1 cellular context compared by ENCODE assay signal in genomic region chr1:43973981-43974442, GRCh38.
TF ChIP-seq lines count a peak whose summit lies in the region.

No MANE protein-coding gene starts in this region.

TF ChIP-seq in IMR-90, 13 proteins besides CTCF, POLR2A, EP300 and RAD21:
- TF ChIP-seq MAZ (IDR thresholded peaks at IDR 0.05; ENCODE audit: borderline replicate concordance, low read depth, low read length) (no peak), NFE2L2 (IDR thresholded peaks at IDR 0.05; ENCODE audit: low read depth, low read length) (no peak), RFX5 (IDR thresholded peaks at IDR 0.05; ENCODE audit: low read depth, low read length) (no peak), CEBPB (IDR thresholded peaks at IDR 0.05; ENCODE audit: low read depth, low read length) (no peak), RCOR1 (IDR thresholded peaks at IDR 0.05; ENCODE audit: insufficient replicate concordance, low read length) (no peak), SMC3 (IDR thresholded peaks at IDR 0.05; ENCODE audit: low read depth, low read length) (no peak), MXI1 (IDR thresholded peaks at IDR 0.05; ENCODE audit: borderline replicate concordance, low read depth, low read length) (no peak), BHLHE40 (IDR thresholded peaks at IDR 0.05; ENCODE audit: low read depth, low read length) (no peak), MAFK (IDR thresholded peaks at IDR 0.05; ENCODE audit: low read depth, low read length) (no peak), CHD1 (IDR thresholded peaks at IDR 0.05; ENCODE audit: low read depth, low read length) (no peak), FOS (IDR thresholded peaks at IDR 0.05; ENCODE audit: low read depth, low read length) (no peak), USF2 (IDR thresholded peaks at IDR 0.05; ENCODE audit: low read depth, low read length) (no peak), ELK1 (IDR thresholded peaks at IDR 0.05; ENCODE audit: borderline replicate concordance, low read depth, low read length) (no peak)
TF ChIP-seq in IMR-90: peak in this region for 0.
